In genomic region chr5:95729115-95730010, GRCh38 we compare ENCODE assay signal across 14 cellular contexts. TPM values are rescaled to one million over a fixed set of nuclear protein-coding genes. Genes with fewer than 3 reads are reported as not detected.
A peak's percentile ranks its signal among the peaks of the same experiment; 100 is the strongest.
DNase-seq lines count a peak whose midpoint lies in the region; TF ChIP-seq lines count a peak whose summit lies in the region.
"Had no signal": no experiment of that assay in that cellular context is flagged by ENCODE, and none has a peak within 500 bp of the region (broad histone marks: within the 10 kb centered on the region; RNA-seq: fewer than 3 reads in every experiment).

No MANE protein-coding gene starts in this region.

- H3K4me3 ChIP-seq in BLaER1, result 0 out of 2 replicates have a peak overlapping the region, but pooled peaks have one; percentile 91
- H3K4me3 ChIP-seq in HEK293 (ENCODE audit: low read depth, low read length), result no peak overlapping the region
- H3K4me3 ChIP-seq in neuronal stem cell (ENCODE audit: low read length in 2 of 2), result peak overlapping the region in 1 of 2 donors; percentile 88

- DNase-seq in neural crest cell (ENCODE audit: low read depth, low spot score) (no peak), RKO (ENCODE audit: low spot score) (no peak), neuronal stem cell (ENCODE audit: low spot score) (no peak), medulla oblongata (ENCODE audit: extremely low spot score) (no peak), NCI-H748 treated with DMSO at 0.1 percent for 48 hours (lab: John Stamatoyannopoulos, UW) (no peak)
- DNase-seq: activated CD4-positive, alpha-beta T cell treated with anti-CD3 and anti-CD28 coated beads, Interleukin-2, amount 10 ng/mL, durations not matched to agents 7 days and 5 days; CD4-positive, alpha-beta memory T cell; NCI-H2029 treated with DMSO at 0.1 percent for 48 hours; retina had no signal

- H2AK5ac ChIP-seq in neuronal stem cell (ENCODE audit: low read depth, low read length), result no peak overlapping the region

- H2BK15ac ChIP-seq in neuronal stem cell (ENCODE audit: low read length), result no peak overlapping the region

- H3K27ac ChIP-seq in BLaER1 (no peak overlapping the region), HEK293 (ENCODE audit: extremely low read depth, low read depth, low read length) (no peak overlapping the region), neuronal stem cell (replicated peaks; ENCODE audit: low read length) (no peak overlapping the region)

- H3K9ac ChIP-seq in BLaER1, result no peak overlapping the region
- H3K9ac ChIP-seq in neuronal stem cell (ENCODE audit: low read depth, low read length, poor library complexity), result no peak overlapping the region

- H3K9me3 Mint-ChIP-seq in brain, result no peaks in the 10 kb centered on the region
- no peaks in the 10 kb centered on the region for H3K9me3 Mint-ChIP-seq in neural crest cell
- H3K9me3 Mint-ChIP-seq: activated CD4-positive, alpha-beta T cell treated with anti-CD3 and anti-CD28 coated beads, Interleukin-2, amount 10 ng/mL, durations not matched to agents 7 days and 5 days; CD4-positive, alpha-beta memory T cell had no signal

- no peak overlapping the region for H4K8ac ChIP-seq in neuronal stem cell (ENCODE audit: low read depth, low read length)

- no peaks in the 10 kb centered on the region for H3K9me3 ChIP-seq in BLaER1
- no peaks in the 10 kb centered on the region for H3K9me3 ChIP-seq in HEK293 (ENCODE audit: control insufficient read depth, insufficient read depth, low read depth, low read length)
- no peaks in the 10 kb centered on the region for H3K9me3 ChIP-seq in neuronal stem cell (replicated peaks in 1 of 2; ENCODE audit: control insufficient read depth in 2 of 2, insufficient read depth in 1 of 2, low read depth in 1 of 2, low read length in 2 of 2)

- H3K27me3 ChIP-seq in BLaER1 (no peaks in the 10 kb centered on the region), neuronal stem cell (ENCODE audit: control insufficient read depth in 3 of 3, insufficient read depth in 3 of 3, low read depth in 1 of 3, low read length in 3 of 3) (peaks cover 0 to 29% (median 5%) of the 10 kb centered on the region in 3 experiments)

- H3K4ac ChIP-seq in neuronal stem cell (ENCODE audit: low read length), result no peak overlapping the region

- H3K4me1 ChIP-seq in BLaER1 (peaks cover 51% of the 10 kb centered on the region), HEK293 (ENCODE audit: control insufficient read depth, insufficient read depth, low read length) (peaks cover 8% of the 10 kb centered on the region), neuronal stem cell (ENCODE audit: control insufficient read depth in 2 of 2, insufficient read depth in 1 of 2, low read depth in 1 of 2, low read length in 2 of 2) (peaks cover 6 to 29% of the 10 kb centered on the region in 2 donors)

- no CpG with 5 or more reads among the region's 8 CpGs for WGBS in neuronal stem cell (ENCODE audit: extremely low coverage in 2 of 2, insufficient read length in 2 of 2, insufficient replicate concordance in 1 of 2), 2 donors

- no peak overlapping the region for H4K91ac ChIP-seq in neuronal stem cell (ENCODE audit: low read depth, low read length, poor library complexity)

- no peaks in the 10 kb centered on the region for H3K79me1 ChIP-seq in neuronal stem cell (ENCODE audit: low read depth, low read length)

- H2AFZ ChIP-seq in neuronal stem cell (ENCODE audit: low read length), result no peak overlapping the region

- CTCF ChIA-PET in HEK293 (lab: Yijun Ruan, JAX), result interaction anchor here (1.2 to 1.9 kb wide), 2 partner anchors 65 to 117 kb away, joined by 4 to 10 read pairs; no protein-coding TSS in a partner anchor

- H3K27ac Mint-ChIP-seq in brain, result peak overlapping the region in 3 of 5 experiments; percentile 91 to 95 (median 92)
- no peak overlapping the region for H3K27ac Mint-ChIP-seq in neural crest cell (ENCODE audit: unreplicated experiment)
- H3K27ac Mint-ChIP-seq: activated CD4-positive, alpha-beta T cell treated with anti-CD3 and anti-CD28 coated beads, Interleukin-2, amount 10 ng/mL, durations not matched to agents 7 days and 5 days; CD4-positive, alpha-beta memory T cell had no signal

- H2BK120ac ChIP-seq in neuronal stem cell (ENCODE audit: low read depth, low read length), result no peak overlapping the region

- H3K14ac ChIP-seq in neuronal stem cell (ENCODE audit: low read length), result no peak overlapping the region

- H3K4me3 Mint-ChIP-seq in brain, result peak overlapping the region; percentile 82 to 93 (median 88)
- H3K4me3 Mint-ChIP-seq in neural crest cell, result peak overlapping the region; percentile 91

- H3K27me3 Mint-ChIP-seq in brain (peaks cover 5% of the 10 kb centered on the region), neural crest cell (ENCODE audit: low read depth) (peaks cover 7% of the 10 kb centered on the region)

- POLR2A ChIA-PET in HEK293 (lab: Yijun Ruan, JAX), result interaction anchor here (3.2 kb wide), 1 partner anchor 82 kb away, joined by 34 read pairs; the partner anchor contains the start of gene RFESD

- H3K4me1 Mint-ChIP-seq in brain (peaks cover 65% of the 10 kb centered on the region), neural crest cell (peaks cover 32% of the 10 kb centered on the region)

- 0 out of 2 replicates have a peak, but pooled peaks cover 5% of the 10 kb centered on the region for H3K36me3 ChIP-seq in BLaER1
- peaks cover 0 to 8% of the 10 kb centered on the region in 2 experiments; a peak in 1 of 3 replicates for H3K36me3 ChIP-seq in HEK293 (ENCODE audit: control insufficient read depth in 2 of 2, insufficient read depth in 1 of 2, low read length in 2 of 2)
- peaks cover 0 to 18% of the 10 kb centered on the region in 2 donors for H3K36me3 ChIP-seq in neuronal stem cell (replicated peaks in 1 of 2; ENCODE audit: control insufficient read depth in 2 of 2, insufficient read depth in 2 of 2, low read length in 2 of 2)

- no peak overlapping the region for H2BK12ac ChIP-seq in neuronal stem cell (ENCODE audit: low read length)

- H3K23ac ChIP-seq in neuronal stem cell (ENCODE audit: low read depth, low read length, poor library complexity), result no peak overlapping the region

- H3K4me2 ChIP-seq in BLaER1 (peak overlapping the region; percentile 70), neuronal stem cell (ENCODE audit: insufficient read depth, low read length, poor library complexity, severe bottlenecking) (no peak overlapping the region)

- no peak overlapping the region for H2BK5ac ChIP-seq in neuronal stem cell (ENCODE audit: low read length)

- no peaks in the 10 kb centered on the region for H3K36me3 Mint-ChIP-seq in brain
- no peaks in the 10 kb centered on the region for H3K36me3 Mint-ChIP-seq in neural crest cell (ENCODE audit: low read depth)
- H3K36me3 Mint-ChIP-seq: CD4-positive, alpha-beta memory T cell had no signal

- no peak overlapping the region for H3K18ac ChIP-seq in neuronal stem cell (ENCODE audit: low read length)

- TF ChIP-seq CTCF in HEK293 (tag by site-specific recombination; IDR thresholded peaks at IDR 0.05), result no peak
- TF ChIP-seq CTCF in brain (conservative IDR thresholded peaks at IDR 0.05), result no peak
- no peak for TF ChIP-seq CTCF in neural crest cell (conservative IDR thresholded peaks at IDR 0.05)

- H4K20me1 ChIP-seq in BLaER1, result peaks cover 11% of the 10 kb centered on the region; the same call in 1 of the 2 replicates

TF ChIP-seq in HEK293, 187 proteins besides CTCF, POLR2A, EP300 and RAD21 (continues in another document):
- TF ChIP-seq ZNF670 (tag by site-specific recombination; IDR thresholded peaks at IDR 0.05; ENCODE audit: low read depth), result no peak
- peak; percentile 73 for TF ChIP-seq PRDM1 (tag by site-specific recombination; IDR thresholded peaks at IDR 0.05)
- TF ChIP-seq SCRT2 (tag by site-specific recombination; IDR thresholded peaks at IDR 0.05), result peak; percentile 69
- TF ChIP-seq, protein P1, sequence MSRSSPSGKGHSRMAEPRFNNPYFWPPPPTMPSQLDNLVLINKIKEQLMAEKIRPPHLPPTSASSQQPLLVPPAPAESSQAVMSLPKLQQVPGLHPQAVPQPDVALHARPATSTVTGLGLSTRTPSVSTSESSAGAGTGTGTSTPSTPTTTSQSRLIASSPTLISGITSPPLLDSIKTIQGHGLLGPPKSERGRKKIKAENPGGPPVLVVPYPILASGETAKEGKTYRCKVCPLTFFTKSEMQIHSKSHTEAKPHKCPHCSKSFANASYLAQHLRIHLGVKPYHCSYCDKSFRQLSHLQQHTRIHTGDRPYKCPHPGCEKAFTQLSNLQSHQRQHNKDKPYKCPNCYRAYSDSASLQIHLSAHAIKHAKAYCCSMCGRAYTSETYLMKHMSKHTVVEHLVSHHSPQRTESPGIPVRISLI (tag by site-specific recombination; IDR thresholded peaks at IDR 0.05), result no peak
- TF ChIP-seq REST (tag by site-specific recombination; IDR thresholded peaks at IDR 0.05), result no peak
- TF ChIP-seq ZSCAN16 (tag by site-specific recombination; IDR thresholded peaks at IDR 0.05), result peak; percentile 62

RNA-seq across cellular contexts. Expression of gene RHOBTB3, which starts 1.8 kb away (rescaled TPM):
- 39.1 TPM for polyA plus RNA-seq in brain (ENCODE audit: insufficient read depth, low read depth, low replicate concordance)
- total RNA-seq in neural crest cell, result 62.6 and 66.9 TPM in 2 replicates
- polyA plus RNA-seq in neuronal stem cell (2013, experiment 1 of 2), result 6.3 TPM
- 7.3 TPM for polyA plus RNA-seq in neuronal stem cell (2013, experiment 2 of 2)

RNA-seq across cellular contexts. Expression of gene SPATA9, which starts 46.6 kb away (rescaled TPM):
- 0.34 TPM for polyA plus RNA-seq in brain (ENCODE audit: insufficient read depth, low read depth, low replicate concordance)
- total RNA-seq in neural crest cell, result 0.68 and 1.0 TPM in 2 replicates
- 0.11 TPM for polyA plus RNA-seq in neuronal stem cell (2013, experiment 1 of 2)
- polyA plus RNA-seq in neuronal stem cell (2013, experiment 2 of 2), result 0.06 TPM
- total RNA-seq: activated CD4-positive, alpha-beta T cell treated with anti-CD3 and anti-CD28 coated beads, Interleukin-2, amount 10 ng/mL, durations not matched to agents 7 days and 5 days; CD4-positive, alpha-beta memory T cell; HT1080 had no signal
- polyA plus RNA-seq: keratinocyte had no signal
